In genomic region chr10:112980908-112981307, GRCh38 we compare ENCODE assay signal across 17 cellular contexts. TPM values are rescaled to one million over a fixed set of nuclear protein-coding genes. Genes with fewer than 3 reads are reported as not detected.
DNase-seq lines count a peak whose midpoint lies in the region; ATAC-seq and TF ChIP-seq lines count a peak whose summit lies in the region.
"Had no signal": no experiment of that assay in that cellular context is flagged by ENCODE, and none has a peak within 500 bp of the region (broad histone marks: within the 10 kb centered on the region; RNA-seq: fewer than 3 reads in every experiment).

No MANE protein-coding gene starts in this region.

- no peak for TF ChIP-seq EP300 in sigmoid colon (IDR thresholded peaks at IDR 0.05)

- peaks cover 15% of the 10 kb centered on the region for H3K27me3 ChIP-seq in DOHH2 (ENCODE audit: control insufficient read depth, low read length)
- no peaks in the 10 kb centered on the region for H3K27me3 ChIP-seq in OCI-LY1 (ENCODE audit: insufficient read depth, low read length)
- H3K27me3 ChIP-seq in sigmoid colon, result no peaks in the 10 kb centered on the region
- H3K27me3 ChIP-seq: BE2C, SJSA1 had no signal

- ATAC-seq in effector memory CD8-positive, alpha-beta T cell (replicated peaks), result no peak
- no peak for ATAC-seq in naive thymus-derived CD8-positive, alpha-beta T cell
- no peak for ATAC-seq in GM21723 (IDR thresholded peaks at IDR 0.05; ENCODE audit: unreplicated experiment)
- ATAC-seq: A549 had no signal

- intact Hi-C loops in sigmoid colon (cut with DNase I), result no loop called here

- POLR2A ChIA-PET in naive thymus-derived CD8-positive, alpha-beta T cell (lab: Charles Lee), result no interaction called here

- peaks cover 21 to 32% of the 10 kb centered on the region in 2 donors for H3K27me3 Mint-ChIP-seq in effector memory CD8-positive, alpha-beta T cell
- H3K27me3 Mint-ChIP-seq in naive thymus-derived CD8-positive, alpha-beta T cell, result peaks cover 9 to 56% (median 38%) of the 10 kb centered on the region in 5 donors

- H3F3A ChIP-seq in DOHH2 (ENCODE audit: control insufficient read depth, insufficient read depth), result no peaks in the 10 kb centered on the region; the same call in 1 of the 2 replicates
- no peaks in the 10 kb centered on the region; the same call in 1 of the 2 replicates for H3F3A ChIP-seq in OCI-LY1 (ENCODE audit: insufficient read depth, low read length)

- H3K79me2 ChIP-seq in DOHH2 (ENCODE audit: control insufficient read depth, low read length) (peaks cover 14% of the 10 kb centered on the region), OCI-LY1 (ENCODE audit: insufficient read depth, low read length) (peaks cover 20% of the 10 kb centered on the region)

- peak overlapping the region; percentile 56 for H3K4me3 ChIP-seq in DOHH2 (ENCODE audit: low read length)
- peak overlapping the region; percentile 39 for H3K4me3 ChIP-seq in OCI-LY1 (ENCODE audit: low read depth, low read length, poor library complexity, severe bottlenecking)
- no peak overlapping the region for H3K4me3 ChIP-seq in sigmoid colon
- H3K4me3 ChIP-seq: A549, SJSA1 had no signal

- H4K20me1 ChIP-seq in DOHH2 (ENCODE audit: control insufficient read depth, insufficient read depth, low read depth, low read length) (peaks cover 16% of the 10 kb centered on the region), OCI-LY1 (ENCODE audit: insufficient read depth, low read length) (no peaks in the 10 kb centered on the region)

- H3K9me3 ChIP-seq in DOHH2 (ENCODE audit: control insufficient read depth, insufficient read depth, low read length) (no peaks in the 10 kb centered on the region), OCI-LY1 (ENCODE audit: low read length) (no peaks in the 10 kb centered on the region), sigmoid colon (no peaks in the 10 kb centered on the region)
- H3K9me3 ChIP-seq: A549, BE2C, Caco-2, SJSA1 had no signal

- DNase-seq in effector memory CD8-positive, alpha-beta T cell, result no peak
- DNase-seq in sigmoid colon (no peak), COR-L47 (lab: John Stamatoyannopoulos, UW) (no peak)
- DNase-seq in naive thymus-derived CD8-positive, alpha-beta T cell, result no peak
- DNase-seq: Caco-2; CD4-positive, alpha-beta T cell; NCI-H1417; NCI-H187; NCI-H510A; NCI-H748 treated with DMSO at 0.1 percent for 48 hours had no signal

- H3K36me3 Mint-ChIP-seq in effector memory CD8-positive, alpha-beta T cell (ENCODE audit: insufficient read depth), result peaks cover 9% of the 10 kb centered on the region
- peaks cover 0 to 4% (median 0%) of the 10 kb centered on the region in 3 donors for H3K36me3 Mint-ChIP-seq in naive thymus-derived CD8-positive, alpha-beta T cell
- H3K36me3 Mint-ChIP-seq: IgD-negative memory B cell had no signal

- 88 to 91% methylated on average over 3 of the region's 3 CpGs for WGBS in sigmoid colon, 2 donors

- H3K4me3 Mint-ChIP-seq in effector memory CD8-positive, alpha-beta T cell, result peak overlapping the region; percentile 34 to 73
- H3K4me3 Mint-ChIP-seq in naive thymus-derived CD8-positive, alpha-beta T cell, result peak overlapping the region in 2 of 10 donors; percentile 35 to 43
- H3K4me3 Mint-ChIP-seq: CD4-positive, alpha-beta T cell had no signal

- peak overlapping the region; percentile 62 for H3K9ac ChIP-seq in OCI-LY1 (ENCODE audit: low read length)

- TF ChIP-seq POLR2A in sigmoid colon (IDR thresholded peaks at IDR 0.05), result no peak

- H3K9me2 ChIP-seq in DOHH2 (replicated peaks; ENCODE audit: control insufficient read depth, low read length) (no peaks in the 10 kb centered on the region), OCI-LY1 (ENCODE audit: low read depth, low read length) (no peaks in the 10 kb centered on the region)

- 0 out of 2 replicates have a peak overlapping the region, but pooled peaks have one; percentile 7 for H3K27ac ChIP-seq in DOHH2 (ENCODE audit: low read depth, low read length)
- H3K27ac ChIP-seq in OCI-LY1 (ENCODE audit: low read depth, low read length, poor library complexity, severe bottlenecking), result peak overlapping the region; percentile 98
- H3K27ac ChIP-seq in sigmoid colon, result peak overlapping the region in 3 of 4 donors; percentile 63 to 72 (median 70)
- H3K27ac ChIP-seq: A549, SJSA1 had no signal

- H3K4me2 ChIP-seq in DOHH2 (ENCODE audit: low read length) (peak overlapping the region; percentile 80), OCI-LY1 (ENCODE audit: low read length) (peak overlapping the region; percentile 67)
- H3K4me2 ChIP-seq: A549 had no signal

- no peak for TF ChIP-seq CTCF in DOHH2 (IDR thresholded peaks at IDR 0.05; ENCODE audit: low read depth, low read length, poor library complexity, severe bottlenecking)
- TF ChIP-seq CTCF in OCI-LY1 (IDR thresholded peaks at IDR 0.05; ENCODE audit: low read length), result no peak
- TF ChIP-seq CTCF in sigmoid colon (IDR thresholded peaks at IDR 0.05), result no peak

- no peak overlapping the region for H2AFZ ChIP-seq in OCI-LY1 (ENCODE audit: low read length)

- H3K9me3 Mint-ChIP-seq in effector memory CD8-positive, alpha-beta T cell, result no peaks in the 10 kb centered on the region
- no peaks in the 10 kb centered on the region for H3K9me3 Mint-ChIP-seq in naive thymus-derived CD8-positive, alpha-beta T cell
- H3K9me3 Mint-ChIP-seq: CD4-positive, alpha-beta T cell had no signal

- no peak overlapping the region for H3K27ac Mint-ChIP-seq in effector memory CD8-positive, alpha-beta T cell
- no peak overlapping the region for H3K27ac Mint-ChIP-seq in naive thymus-derived CD8-positive, alpha-beta T cell
- H3K27ac Mint-ChIP-seq: CD4-positive, alpha-beta T cell had no signal

- peaks cover 16 to 22% of the 10 kb centered on the region in 2 donors for H3K4me1 Mint-ChIP-seq in effector memory CD8-positive, alpha-beta T cell (ENCODE audit: low read depth in 2 of 2)
- H3K4me1 Mint-ChIP-seq in naive thymus-derived CD8-positive, alpha-beta T cell, result peaks cover 10 to 27% (median 20%) of the 10 kb centered on the region in 4 donors

- H3K4me1 ChIP-seq in DOHH2 (ENCODE audit: control insufficient read depth, low read length) (peaks cover 50% of the 10 kb centered on the region), OCI-LY1 (ENCODE audit: insufficient read depth, low read length, severe bottlenecking) (peaks cover 87% of the 10 kb centered on the region), sigmoid colon (peaks cover 0 to 90% (median 67%) of the 10 kb centered on the region in 4 donors)
- H3K4me1 ChIP-seq: Caco-2 had no signal

- H3K36me3 ChIP-seq in DOHH2 (ENCODE audit: control insufficient read depth, low read length) (no peaks in the 10 kb centered on the region), OCI-LY1 (ENCODE audit: insufficient read depth, low read length) (peaks cover 14% of the 10 kb centered on the region; the same call in 1 of the 2 replicates), sigmoid colon (no peaks in the 10 kb centered on the region)
- H3K36me3 ChIP-seq: BE2C had no signal

RNA-seq across cellular contexts. Expression of gene TCF7L2, which starts 30.9 kb away (rescaled TPM):
- total RNA-seq in sigmoid colon, result 10 to 100 TPM; 15.3 to 40.4 (median 23.3) TPM
- 10 to 100 TPM; 30.0 to 32.0 (median 31.7) TPM for polyA plus RNA-seq in sigmoid colon
- 1 to 10 TPM; 4.3 to 6.0 TPM for total RNA-seq in naive thymus-derived CD8-positive, alpha-beta T cell
- 1 to 10 TPM; 1.6 to 4.1 (median 2.1) TPM for polyA plus RNA-seq in naive thymus-derived CD8-positive, alpha-beta T cell

Comparison
In these comparisons a context has a peak if more than half of its experiments do, and no peak if none do; other contexts are left out.
1. H3K27ac ChIP-seq: peak in every context shown above with its lines; median percentile 98 in OCI-LY1; 70 in sigmoid colon; 7 in DOHH2.
2. H3K4me3 ChIP-seq: peak in DOHH2 (single experiment) and OCI-LY1 (single experiment); none in sigmoid colon (0 of 4).